ENCODE assay signal across 25 cellular contexts in the genomic region with DNA sequence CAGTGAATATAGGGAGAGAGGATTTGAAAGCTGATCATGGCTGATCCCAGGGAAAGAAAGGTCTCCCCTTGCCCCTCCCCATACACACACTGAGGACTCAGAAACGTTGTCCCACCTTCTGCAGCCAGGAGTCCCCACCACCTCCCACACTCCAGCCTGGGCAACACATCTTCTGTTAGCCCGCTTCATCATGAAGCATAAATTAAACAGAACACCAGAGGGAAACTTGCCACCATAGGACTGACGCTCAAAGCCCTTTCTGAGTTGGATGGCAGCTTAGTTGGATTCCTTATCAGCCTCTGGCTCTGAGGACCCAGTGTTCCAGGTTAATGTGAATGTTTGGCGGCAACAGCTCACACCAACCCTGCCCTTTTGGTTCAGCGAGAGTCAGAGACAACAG. TPM values are rescaled to one million over a fixed set of nuclear protein-coding genes. Genes with fewer than 3 reads are reported as not detected.
DNase-seq lines count a peak whose midpoint lies in the region; ATAC-seq and TF ChIP-seq lines count a peak whose summit lies in the region.
"Had no signal": no experiment of that assay in that cellular context is flagged by ENCODE, and none has a peak within 500 bp of the region (broad histone marks: within the 10 kb centered on the region; RNA-seq: fewer than 3 reads in every experiment).

No MANE protein-coding gene starts in this region.

- BruUV-seq in MCF 10A (replicated peaks; lab: Mats Ljungman, UMichigan) (no TSS peak), mammary epithelial cell (replicated peaks; lab: Mats Ljungman, UMichigan) (no TSS peak)

- H3K27ac ChIP-seq in mammary epithelial cell (ENCODE audit: insufficient read depth, low read depth, low read length) (no peak overlapping the region), heart left ventricle (peak overlapping the region in 5 of 12 donors; percentile 8 to 58 (median 38))
- H3K27ac ChIP-seq: coronary artery, hepatocyte, skin epidermis, uterus had no signal

- ATAC-seq in WTC11 (peak; percentile 9; the same call in 1 of the 2 replicates), heart left ventricle (peak; percentile 54 to 87 (median 68))
- no peak for ATAC-seq in stimulated activated memory B cell treated with anti-CD40 and anti-IgM and Interleukin-4, amounts not matched to agents 10 μg/mL and 1 μg/mL and 100 μg/mL, for 72 hours

- no peak overlapping the region for H3K4me3 Mint-ChIP-seq in MCF 10A (ENCODE audit: unreplicated experiment)
- no peak overlapping the region for H3K4me3 Mint-ChIP-seq in WTC11
- no peak overlapping the region for H3K4me3 Mint-ChIP-seq in stimulated activated memory B cell treated with anti-CD40 and anti-IgM and Interleukin-4, amounts not matched to agents 10 μg/mL and 1 μg/mL and 100 μg/mL, for 72 hours
- H3K4me3 Mint-ChIP-seq: activated CD4-positive, alpha-beta T cell treated with anti-CD3 and anti-CD28 coated beads, Interleukin-2, amount 10 ng/mL, durations not matched to agents 24 days and 14 days; CD4-positive, alpha-beta memory T cell; IgD-negative memory B cell; nephron had no signal

- dilution Hi-C loops in mammary epithelial cell (cut with HindIII; ENCODE audit: low sequenced_read_pairs): loop anchor here (10.0 kb wide), 1 partner anchor 244 kb away; no protein-coding TSS in a partner anchor

- no peak for TF ChIP-seq POLR2A in heart left ventricle (IDR thresholded peaks at IDR 0.05)

- H3K9me3 Mint-ChIP-seq in MCF 10A (ENCODE audit: unreplicated experiment) (no peaks in the 10 kb centered on the region), WTC11 (no peaks in the 10 kb centered on the region)
- H3K9me3 Mint-ChIP-seq in stimulated activated memory B cell treated with anti-CD40 and anti-IgM and Interleukin-4, amounts not matched to agents 10 μg/mL and 1 μg/mL and 100 μg/mL, for 72 hours: no peaks in the 10 kb centered on the region
- H3K9me3 Mint-ChIP-seq: activated CD4-positive, alpha-beta T cell treated with anti-CD3 and anti-CD28 coated beads, Interleukin-2, amount 10 ng/mL, durations not matched to agents 24 days and 14 days; CD4-positive, alpha-beta memory T cell; IgD-negative memory B cell; nephron had no signal

- H3K4me3 ChIP-seq in mammary epithelial cell (replicated peaks in 1 of 3; ENCODE audit: insufficient read depth in 1 of 3, low read depth in 2 of 3, low read length in 3 of 3): no peak overlapping the region
- H3K4me3 ChIP-seq in heart left ventricle: no peak overlapping the region
- H3K4me3 ChIP-seq: coronary artery, hepatocyte, skin epidermis, uterus had no signal

- no peak overlapping the region for H3K9ac ChIP-seq in mammary epithelial cell (ENCODE audit: insufficient read depth, low read length)

- H3K27me3 Mint-ChIP-seq in MCF 10A (ENCODE audit: insufficient read depth, unreplicated experiment) (no peaks in the 10 kb centered on the region), WTC11 (ENCODE audit: low read depth) (no peaks in the 10 kb centered on the region; the same call in 1 of the 2 replicates)
- H3K27me3 Mint-ChIP-seq in stimulated activated memory B cell treated with anti-CD40 and anti-IgM and Interleukin-4, amounts not matched to agents 10 μg/mL and 1 μg/mL and 100 μg/mL, for 72 hours: no peaks in the 10 kb centered on the region
- H3K27me3 Mint-ChIP-seq: activated CD4-positive, alpha-beta T cell treated with anti-CD3 and anti-CD28 coated beads, Interleukin-2, amount 10 ng/mL, durations not matched to agents 24 days and 14 days; CD4-positive, alpha-beta memory T cell; IgD-negative memory B cell had no signal

- no peak overlapping the region for H3K4me2 ChIP-seq in mammary epithelial cell (ENCODE audit: insufficient read depth, low read depth, low read length)
- H3K4me2 ChIP-seq: hepatocyte had no signal

- H3K27me3 ChIP-seq in mammary epithelial cell (ENCODE audit: insufficient read depth, low read length) (no peaks in the 10 kb centered on the region), heart left ventricle (no peaks in the 10 kb centered on the region)
- H3K27me3 ChIP-seq: hepatocyte, uterus had no signal

- intact Hi-C loops in MCF 10A (cut with micrococcal nuclease): no loop called here
- intact Hi-C loops in mammary epithelial cell (cut with micrococcal nuclease): no loop called here
- intact Hi-C loops in heart left ventricle (cut with DNase I): loop anchor here in 5 of 10 donors (2.0 to 10.0 kb wide), 4 partner anchors 26 to 436 kb away; a partner anchor contains a TSS

- H4K20me1 ChIP-seq in mammary epithelial cell (ENCODE audit: insufficient read depth, low read length): no peaks in the 10 kb centered on the region

- H3K4me1 Mint-ChIP-seq in MCF 10A (ENCODE audit: insufficient read depth, unreplicated experiment): no peaks in the 10 kb centered on the region
- peaks cover 15% of the 10 kb centered on the region for H3K4me1 Mint-ChIP-seq in WTC11
- no peaks in the 10 kb centered on the region for H3K4me1 Mint-ChIP-seq in stimulated activated memory B cell treated with anti-CD40 and anti-IgM and Interleukin-4, amounts not matched to agents 10 μg/mL and 1 μg/mL and 100 μg/mL, for 72 hours
- H3K4me1 Mint-ChIP-seq: activated CD4-positive, alpha-beta T cell treated with anti-CD3 and anti-CD28 coated beads, Interleukin-2, amount 10 ng/mL, durations not matched to agents 24 days and 14 days had no signal

- H3K36me3 Mint-ChIP-seq in MCF 10A (ENCODE audit: insufficient read depth, unreplicated experiment) (peaks cover 40% of the 10 kb centered on the region), WTC11 (peaks cover 7% of the 10 kb centered on the region)
- H3K36me3 Mint-ChIP-seq in stimulated activated memory B cell treated with anti-CD40 and anti-IgM and Interleukin-4, amounts not matched to agents 10 μg/mL and 1 μg/mL and 100 μg/mL, for 72 hours: peaks cover 67% of the 10 kb centered on the region

- H2AFZ ChIP-seq in mammary epithelial cell (ENCODE audit: low read depth, low read length): no peak overlapping the region
- H2AFZ ChIP-seq: hepatocyte had no signal

- DNase-seq in MCF 10A (ENCODE audit: unreplicated experiment): no peak
- DNase-seq in mammary epithelial cell: no peak
- no peak for DNase-seq in WTC11 (ENCODE audit: low spot score)
- DNase-seq in heart left ventricle: peak in 1 of 5 donors; percentile 54
- DNase-seq in GF-D8 (lab: John Stamatoyannopoulos, UW): no peak
- DNase-seq in COLO829 (ENCODE audit: low spot score): no peak
- no peak for DNase-seq in NCI-H2029 (lab: John Stamatoyannopoulos, UW)
- DNase-seq: ACHN; activated CD4-positive, alpha-beta T cell treated with anti-CD3 and anti-CD28 coated beads, Interleukin-2, amount 10 ng/mL, durations not matched to agents 24 days and 14 days; activated gamma-delta T cell; aorta; CD4-positive, alpha-beta memory T cell; DMS79 treated with DMSO at 0.1 percent for 48 hours; mesenchymal stem cell; NCI-H1930; NK-92 treated with Interleukin-12 subunit alpha and Interleukin-12 subunit beta, amount 100 ng/mL, for 24 hours; stimulated activated CD4-positive, alpha-beta T cell treated with anti-CD3 and anti-CD28 coated beads, Interleukin-2, amount 100 ng/mL, for 48 hours; substantia nigra; uterus had no signal

- H3K4me1 ChIP-seq in mammary epithelial cell (ENCODE audit: insufficient read depth, low read length): no peaks in the 10 kb centered on the region
- H3K4me1 ChIP-seq in heart left ventricle: peaks cover 0 to 19% (median 4%) of the 10 kb centered on the region in 12 donors
- H3K4me1 ChIP-seq: uterus had no signal

- in situ Hi-C loops in mammary epithelial cell (cut with MboI; ENCODE audit: low sequenced_read_pairs in 2 of 2): no loop called here

- H3K27ac Mint-ChIP-seq in MCF 10A (ENCODE audit: low read depth, unreplicated experiment) (peak overlapping the region; percentile 49), WTC11 (no peak overlapping the region)
- peak overlapping the region; percentile 27 for H3K27ac Mint-ChIP-seq in stimulated activated memory B cell treated with anti-CD40 and anti-IgM and Interleukin-4, amounts not matched to agents 10 μg/mL and 1 μg/mL and 100 μg/mL, for 72 hours
- H3K27ac Mint-ChIP-seq: activated CD4-positive, alpha-beta T cell treated with anti-CD3 and anti-CD28 coated beads, Interleukin-2, amount 10 ng/mL, durations not matched to agents 24 days and 14 days; nephron had no signal

- H3K9me3 ChIP-seq in mammary epithelial cell (replicated peaks; ENCODE audit: insufficient read depth, low read length) (no peaks in the 10 kb centered on the region), heart left ventricle (no peaks in the 10 kb centered on the region)
- H3K9me3 ChIP-seq: uterus had no signal

- WGBS in mammary epithelial cell (ENCODE audit: low coverage, missing lambda C conversion rate): 78% methylated on average over 5 of the region's 5 CpGs
- WGBS in heart left ventricle, 4 donors: 40 to 55% (median 53%) methylated on average over 5 of the region's 5 CpGs

- H3K79me2 ChIP-seq in mammary epithelial cell (ENCODE audit: insufficient read depth, low read length): no peaks in the 10 kb centered on the region
- H3K79me2 ChIP-seq: hepatocyte had no signal

- POLR2A ChIA-PET in MCF 10A (lab: Yijun Ruan, JAX) (no interaction called here), WTC11 (lab: Charles Lee) (interaction anchor here (1.0 kb wide), 1 partner anchor 27 kb away, joined by 3 read pairs; no protein-coding TSS in a partner anchor)

- CTCF ChIA-PET in MCF 10A (lab: Yijun Ruan, JAX): interaction anchor here (0.6 to 15.7 kb wide), 2 partner anchors 123 to 654 kb away, joined by 5 to 229 read pairs; no protein-coding TSS in a partner anchor
- CTCF ChIA-PET in mammary epithelial cell (lab: Charles Lee; ENCODE audit: low non-redundant PET): no interaction called here
- CTCF ChIA-PET in WTC11 (lab: Charles Lee): interaction anchor here (1.2 to 9.5 kb wide), 6 partner anchors 10 to 249 kb away, joined by 3 to 133 read pairs (median 4); no protein-coding TSS in a partner anchor

- H3K36me3 ChIP-seq in mammary epithelial cell (ENCODE audit: insufficient read depth, low read length): peaks cover 11% of the 10 kb centered on the region
- H3K36me3 ChIP-seq in heart left ventricle: peaks cover 0 to 100% (median 57%) of the 10 kb centered on the region in 9 donors
- H3K36me3 ChIP-seq: uterus had no signal

- TF ChIP-seq CTCF in MCF 10A (IDR thresholded peaks at IDR 0.05; ENCODE audit: unreplicated experiment) (no peak), mammary epithelial cell (conservative IDR thresholded peaks at IDR 0.05 in 1 of 2, IDR thresholded peaks at IDR 0.05 in 1 of 2; ENCODE audit: extremely low read depth in 1 of 2, insufficient read depth in 1 of 2, low read depth in 1 of 2, low read length in 2 of 2) (no peak), WTC11 (IDR thresholded peaks at IDR 0.05) (no peak), heart left ventricle (IDR thresholded peaks at IDR 0.05) (peak in 5 of 12 donors; percentile 11 to 39 (median 13))

RNA-seq across cellular contexts. Expression of a gene that starts 33.9 kb away (rescaled TPM):
- 30.5 and 47.6 TPM in 2 replicates for total RNA-seq in MCF 10A (2022)
- 10 to 100 TPM; 24.8 to 31.3 TPM for total RNA-seq in mammary epithelial cell
- 18.5 TPM for polyA plus RNA-seq in mammary epithelial cell
- 11.2 TPM for polyA minus RNA-seq in mammary epithelial cell
- 12.9 to 16.0 TPM (median 14.8 TPM) in 3 replicates for total RNA-seq in WTC11 (2021)
- total RNA-seq in heart left ventricle: 10 to 100 TPM; 19.7 to 39.4 (median 25.3) TPM
- polyA plus RNA-seq in heart left ventricle: 10 to 100 TPM; 16.3 to 28.2 TPM
